Comparison of ENCODE assay signal across 8 cellular contexts in the genomic region with DNA sequence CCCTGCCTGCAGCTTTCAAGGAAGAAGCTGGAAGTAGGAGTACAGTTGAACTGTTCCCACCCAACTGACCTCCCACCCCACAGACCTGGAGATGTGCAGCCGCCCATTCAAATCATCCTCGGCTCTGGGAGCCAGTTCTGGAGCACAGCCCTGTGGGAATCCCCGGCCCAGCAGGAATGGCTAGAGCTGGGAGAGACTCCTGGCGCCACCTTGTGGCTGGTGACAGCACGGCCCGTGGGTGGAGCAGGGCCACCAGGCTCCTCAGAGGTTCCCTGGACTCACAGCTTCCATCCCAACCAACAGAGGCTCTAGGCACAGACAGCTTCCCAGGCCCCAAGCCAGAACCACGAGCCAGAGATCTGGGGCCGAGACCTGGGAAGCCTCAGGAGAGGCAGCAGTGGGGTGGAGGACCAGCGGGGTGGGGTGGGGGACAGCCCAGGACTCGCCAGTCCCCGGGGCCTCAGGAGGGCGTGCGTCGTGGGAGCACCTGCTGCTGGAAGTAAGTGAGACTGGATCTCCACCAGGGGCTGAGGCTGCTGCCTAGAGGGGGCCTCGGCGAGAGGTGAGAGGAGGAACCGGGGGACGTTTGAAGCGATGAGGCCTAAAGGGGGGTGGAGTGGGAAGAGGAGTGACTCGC. TPM values are rescaled to one million over a fixed set of nuclear protein-coding genes. Genes with fewer than 3 reads are reported as not detected.
DNase-seq lines count a peak whose midpoint lies in the region; ATAC-seq and TF ChIP-seq lines count a peak whose summit lies in the region.

No MANE protein-coding gene starts in this region.

- no peak overlapping the region for H3K27ac ChIP-seq in right atrium auricular region

- H3K27me3 ChIP-seq in right atrium auricular region, result no peaks in the 10 kb centered on the region

- no peak for ATAC-seq in HG03565 (IDR thresholded peaks at IDR 0.05; ENCODE audit: unreplicated experiment)

- DNase-seq in GM10266 (ENCODE audit: extremely low spot score) (peak; percentile 94), MV-4-11 (lab: John Stamatoyannopoulos, UW) (peak; percentile 42), T-helper 1 cell (peak; percentile 29 to 56 (median 50)), anterior cingulate cortex (lab: John Stamatoyannopoulos, UW) (peak in 55 of 58 donors; percentile 21 to 91 (median 76)), right atrium auricular region (ENCODE audit: low spot score) (peak; percentile 74), renal cortical epithelial cell (ENCODE audit: low read depth) (peak; percentile 54), cortex of kidney (lab: John Stamatoyannopoulos, UW) (no peak)

- H3K4me3 ChIP-seq in right atrium auricular region, result no peak overlapping the region

- TF ChIP-seq CTCF in GM10266 (IDR thresholded peaks at IDR 0.05; ENCODE audit: control insufficient read depth, insufficient read depth, low read depth, missing control alignments) (peak; percentile 89), right atrium auricular region (IDR thresholded peaks at IDR 0.05) (peak; percentile 75 to 90)

- H3K9me3 ChIP-seq in right atrium auricular region, result no peaks in the 10 kb centered on the region

- H3K36me3 ChIP-seq in right atrium auricular region, result peaks cover 42% of the 10 kb centered on the region

- peaks cover 0 to 10% of the 10 kb centered on the region in 2 donors for H3K4me1 ChIP-seq in right atrium auricular region

RNA-seq across cellular contexts. Expression of a gene that starts 43.4 kb away (rescaled TPM):
- 10 to 100 TPM; 15.9 to 32.5 TPM for total RNA-seq in right atrium auricular region
- total RNA-seq in renal cortical epithelial cell, result 64.1 and 71.2 TPM in 2 replicates
